ENCODE assay signal across 12 cellular contexts in genomic region chr14:63713765-63714164, GRCh38. TPM values are rescaled to one million over a fixed set of nuclear protein-coding genes. Genes with fewer than 3 reads are reported as not detected.
DNase-seq lines count a peak whose midpoint lies in the region; ATAC-seq and TF ChIP-seq lines count a peak whose summit lies in the region.
"Had no signal": no experiment of that assay in that cellular context is flagged by ENCODE, and none has a peak within 500 bp of the region (broad histone marks: within the 10 kb centered on the region; RNA-seq: fewer than 3 reads in every experiment).

No MANE protein-coding gene starts in this region.

- H3K27ac ChIP-seq in effector memory CD4-positive, alpha-beta T cell (ENCODE audit: insufficient read depth, low read length, poor library complexity, severe bottlenecking), result no peak overlapping the region
- H3K27ac ChIP-seq: psoas muscle had no signal

- no peaks in the 10 kb centered on the region for H3K36me3 ChIP-seq in mucosa of descending colon (ENCODE audit: low read depth)
- H3K36me3 ChIP-seq in effector memory CD4-positive, alpha-beta T cell (ENCODE audit: control insufficient read depth, insufficient read depth, low read length), result peaks cover 8% of the 10 kb centered on the region

- H3K9me3 ChIP-seq in mucosa of descending colon, result peaks cover 21% of the 10 kb centered on the region
- peaks cover 9% of the 10 kb centered on the region for H3K9me3 ChIP-seq in effector memory CD4-positive, alpha-beta T cell (ENCODE audit: control insufficient read depth, low read length)

- peak; percentile 73 for DNase-seq in EH (ENCODE audit: low read depth)
- peak; percentile 55 for DNase-seq in LoVo (ENCODE audit: low spot score)
- DNase-seq in cardiac fibroblast (ENCODE audit: low read depth in 2 of 2), result peak; percentile 40 to 62
- DNase-seq in mucosa of descending colon, result no peak
- no peak for DNase-seq in RPMI8226
- no peak for DNase-seq in effector memory CD4-positive, alpha-beta T cell
- DNase-seq in natural killer cell treated with Interleukin-12 subunit alpha and Interleukin-12 subunit beta and Interleukin-15 and Interleukin-18, amount 100 ng/mL, for 72 hours (ENCODE audit: low spot score), result no peak
- DNase-seq in NCI-H2081 treated with DMSO at 0.1 percent for 48 hours (lab: John Stamatoyannopoulos, UW), result no peak
- DNase-seq: activated naive CD8-positive, alpha-beta T cell treated with anti-CD3 and anti-CD28 coated beads for 36 hours; effector CD4-positive, alpha-beta T cell; psoas muscle; substantia nigra had no signal

- H3K9me3 Mint-ChIP-seq in natural killer cell treated with Interleukin-12 subunit alpha and Interleukin-12 subunit beta and Interleukin-15 and Interleukin-18, amount 100 ng/mL, for 72 hours, result no peaks in the 10 kb centered on the region

- no peaks in the 10 kb centered on the region for H3K27me3 ChIP-seq in effector memory CD4-positive, alpha-beta T cell (replicated peaks; ENCODE audit: control insufficient read depth, insufficient read depth, low read length, poor library complexity, severe bottlenecking)

- no peak overlapping the region for H3K4me3 Mint-ChIP-seq in natural killer cell treated with Interleukin-12 subunit alpha and Interleukin-12 subunit beta and Interleukin-15 and Interleukin-18, amount 100 ng/mL, for 72 hours
- H3K4me3 Mint-ChIP-seq: activated naive CD8-positive, alpha-beta T cell treated with anti-CD3 and anti-CD28 coated beads for 36 hours had no signal

- peaks cover 19 to 23% of the 10 kb centered on the region in 2 donors for H3K4me1 Mint-ChIP-seq in natural killer cell treated with Interleukin-12 subunit alpha and Interleukin-12 subunit beta and Interleukin-15 and Interleukin-18, amount 100 ng/mL, for 72 hours (ENCODE audit: low read depth in 2 of 2)

- no peaks in the 10 kb centered on the region for H3K4me1 ChIP-seq in mucosa of descending colon (ENCODE audit: low read depth)
- H3K4me1 ChIP-seq in effector memory CD4-positive, alpha-beta T cell (ENCODE audit: control insufficient read depth, insufficient read depth, low read length, poor library complexity, severe bottlenecking), result no peaks in the 10 kb centered on the region

- ATAC-seq in mucosa of descending colon, result peak; percentile 64
- ATAC-seq in natural killer cell treated with Interleukin-12 subunit alpha and Interleukin-12 subunit beta and Interleukin-15 and Interleukin-18, amount 100 ng/mL, for 72 hours, result no peak

- H3K27ac Mint-ChIP-seq in natural killer cell treated with Interleukin-12 subunit alpha and Interleukin-12 subunit beta and Interleukin-15 and Interleukin-18, amount 100 ng/mL, for 72 hours, result no peak overlapping the region

- TF ChIP-seq CTCF in cardiac fibroblast (IDR thresholded peaks at IDR 0.05; ENCODE audit: low read depth, low read length) (no peak), mucosa of descending colon (IDR thresholded peaks at IDR 0.05) (no peak)

- no peak overlapping the region for H3K4me3 ChIP-seq in cardiac fibroblast (replicated peaks in 1 of 2; ENCODE audit: low read depth in 2 of 2, low read length in 2 of 2)
- no peak overlapping the region for H3K4me3 ChIP-seq in mucosa of descending colon
- no peak overlapping the region for H3K4me3 ChIP-seq in effector memory CD4-positive, alpha-beta T cell (ENCODE audit: insufficient read depth, low read depth, low read length, poor library complexity, severe bottlenecking)
- H3K4me3 ChIP-seq: psoas muscle had no signal

- H3K27me3 Mint-ChIP-seq in natural killer cell treated with Interleukin-12 subunit alpha and Interleukin-12 subunit beta and Interleukin-15 and Interleukin-18, amount 100 ng/mL, for 72 hours, result no peaks in the 10 kb centered on the region
- H3K27me3 Mint-ChIP-seq: activated naive CD8-positive, alpha-beta T cell treated with anti-CD3 and anti-CD28 coated beads for 36 hours had no signal

- peaks cover 25% of the 10 kb centered on the region for H3K36me3 Mint-ChIP-seq in natural killer cell treated with Interleukin-12 subunit alpha and Interleukin-12 subunit beta and Interleukin-15 and Interleukin-18, amount 100 ng/mL, for 72 hours

- intact Hi-C loops in mucosa of descending colon (cut with DNase I, micrococcal nuclease), result no loop called here

RNA-seq across cellular contexts. Expression of gene SGPP1, which starts 14.1 kb away (rescaled TPM):
- 10 to 100 TPM; 12.5 to 18.4 (median 17.0) TPM for total RNA-seq in mucosa of descending colon
- total RNA-seq in natural killer cell treated with Interleukin-12 subunit alpha and Interleukin-12 subunit beta and Interleukin-15 and Interleukin-18, amount 100 ng/mL, for 72 hours, result 10 to 100 TPM; 10.9 to 15.0 TPM

Comparison
In these comparisons a context has a peak if more than half of its experiments do, and no peak if none do; other contexts are left out.
1. DNase-seq: peak in EH (single experiment), LoVo (single experiment) and cardiac fibroblast (2 of 2); none in mucosa of descending colon (0 of 3), RPMI8226 (single experiment), effector memory CD4-positive, alpha-beta T cell (0 of 3), natural killer cell treated with Interleukin-12 subunit alpha and Interleukin-12 subunit beta and Interleukin-15 and Interleukin-18, amount 100 ng/mL, for 72 hours (single experiment) and NCI-H2081 treated with DMSO at 0.1 percent for 48 hours (single experiment).